ENCODE assay signal across 14 cellular contexts in genomic region chr1:117661027-117661426, GRCh38. TPM values are rescaled to one million over a fixed set of nuclear protein-coding genes. Genes with fewer than 3 reads are reported as not detected.
DNase-seq lines count a peak whose midpoint lies in the region; ATAC-seq and TF ChIP-seq lines count a peak whose summit lies in the region.
"Had no signal": no experiment of that assay in that cellular context is flagged by ENCODE, and none has a peak within 500 bp of the region (broad histone marks: within the 10 kb centered on the region; RNA-seq: fewer than 3 reads in every experiment).

No MANE protein-coding gene starts in this region.

- DNase-seq in activated naive CD4-positive, alpha-beta T cell treated with Interleukin-2 at 50 U/mL for 16 hours, result peak; percentile 18
- DNase-seq in activated naive CD4-positive, alpha-beta T cell (lab: John Stamatoyannopoulos, UW), result no peak
- peak; percentile 59 for DNase-seq in T-helper 22 cell (ENCODE audit: low read depth)
- no peak for DNase-seq in activated naive CD8-positive, alpha-beta T cell treated with anti-CD3 and anti-CD28 coated beads, Interleukin-2, amount 10 ng/mL, durations not matched to agents 7 days and 5 days
- DNase-seq in stimulated activated effector memory CD8-positive, alpha-beta T cell treated with anti-CD3 and anti-CD28 coated beads, Interleukin-12 subunit alpha, Interleukin-12 subunit beta, amount 100 ng/mL, for 72 hours (ENCODE audit: low spot score in 2 of 2), result no peak
- no peak for DNase-seq in upper lobe of left lung
- DNase-seq in ureter (ENCODE audit: low spot score), result no peak
- DNase-seq: amygdala, mesendoderm, NCI-H1417, NCI-H345 had no signal

- no peak overlapping the region for H3K4me3 ChIP-seq in upper lobe of left lung

- H3K4me3 Mint-ChIP-seq in activated naive CD8-positive, alpha-beta T cell treated with anti-CD3 and anti-CD28 coated beads, Interleukin-2, amount 10 ng/mL, durations not matched to agents 7 days and 5 days, result peak overlapping the region; percentile 57
- H3K4me3 Mint-ChIP-seq in stimulated activated effector memory CD8-positive, alpha-beta T cell treated with anti-CD3 and anti-CD28 coated beads, Interleukin-12 subunit alpha, Interleukin-12 subunit beta, amount 100 ng/mL, for 72 hours, result peak overlapping the region; percentile 60

- H3K27ac ChIP-seq in upper lobe of left lung, result no peak overlapping the region

- no peaks in the 10 kb centered on the region for H3K36me3 ChIP-seq in upper lobe of left lung

- no peaks in the 10 kb centered on the region for H3K27me3 ChIP-seq in upper lobe of left lung

- peaks cover 6% of the 10 kb centered on the region for H3K9me3 Mint-ChIP-seq in activated naive CD8-positive, alpha-beta T cell treated with anti-CD3 and anti-CD28 coated beads, Interleukin-2, amount 10 ng/mL, durations not matched to agents 7 days and 5 days
- peaks cover 5% of the 10 kb centered on the region for H3K9me3 Mint-ChIP-seq in stimulated activated effector memory CD8-positive, alpha-beta T cell treated with anti-CD3 and anti-CD28 coated beads, Interleukin-12 subunit alpha, Interleukin-12 subunit beta, amount 100 ng/mL, for 72 hours

- H3K9me3 ChIP-seq in upper lobe of left lung, result no peaks in the 10 kb centered on the region

- no peak for TF ChIP-seq CTCF in upper lobe of left lung (IDR thresholded peaks at IDR 0.05)

- peaks cover 0 to 6% (median 0%) of the 10 kb centered on the region in 4 donors for H3K4me1 ChIP-seq in upper lobe of left lung

- ATAC-seq in activated naive CD8-positive, alpha-beta T cell treated with anti-CD3 and anti-CD28 coated beads, Interleukin-2, amount 10 ng/mL, durations not matched to agents 7 days and 5 days (ENCODE audit: low read depth), result peak; percentile 8
- ATAC-seq in stimulated activated effector memory CD8-positive, alpha-beta T cell treated with anti-CD3 and anti-CD28 coated beads, Interleukin-12 subunit alpha, Interleukin-12 subunit beta, amount 100 ng/mL, for 72 hours, result peak; percentile 5
- no peak for ATAC-seq in upper lobe of left lung (ENCODE audit: low FRiP score in 2 of 2)
- ATAC-seq in GM18511 (IDR thresholded peaks at IDR 0.05; ENCODE audit: unreplicated experiment), result no peak
- ATAC-seq: SK-N-SH treated with all-trans-retinoic acid at 6 μM for 48 hours had no signal

- TF ChIP-seq EP300 in upper lobe of left lung (IDR thresholded peaks at IDR 0.05), result no peak

- H3K4me1 Mint-ChIP-seq in activated naive CD8-positive, alpha-beta T cell treated with anti-CD3 and anti-CD28 coated beads, Interleukin-2, amount 10 ng/mL, durations not matched to agents 7 days and 5 days, result peaks cover 93% of the 10 kb centered on the region
- peaks cover 95% of the 10 kb centered on the region for H3K4me1 Mint-ChIP-seq in stimulated activated effector memory CD8-positive, alpha-beta T cell treated with anti-CD3 and anti-CD28 coated beads, Interleukin-12 subunit alpha, Interleukin-12 subunit beta, amount 100 ng/mL, for 72 hours

- H3K27ac Mint-ChIP-seq in activated naive CD8-positive, alpha-beta T cell treated with anti-CD3 and anti-CD28 coated beads, Interleukin-2, amount 10 ng/mL, durations not matched to agents 7 days and 5 days, result peak overlapping the region; percentile 70
- peak overlapping the region; percentile 86 for H3K27ac Mint-ChIP-seq in stimulated activated effector memory CD8-positive, alpha-beta T cell treated with anti-CD3 and anti-CD28 coated beads, Interleukin-12 subunit alpha, Interleukin-12 subunit beta, amount 100 ng/mL, for 72 hours

- POLR2A ChIA-PET in activated naive CD8-positive, alpha-beta T cell treated with anti-CD3 and anti-CD28 coated beads, Interleukin-2, amount 10 ng/mL, durations not matched to agents 7 days and 5 days (lab: Charles Lee), result interaction anchor here (0.7 to 10.4 kb wide), 3 partner anchors 34 to 69 kb away, joined by 4 to 116 read pairs (median 5); partner anchors contain the start of gene TENT5C

- peaks cover 19% of the 10 kb centered on the region for H3K36me3 Mint-ChIP-seq in activated naive CD8-positive, alpha-beta T cell treated with anti-CD3 and anti-CD28 coated beads, Interleukin-2, amount 10 ng/mL, durations not matched to agents 7 days and 5 days
- peaks cover 15% of the 10 kb centered on the region for H3K36me3 Mint-ChIP-seq in stimulated activated effector memory CD8-positive, alpha-beta T cell treated with anti-CD3 and anti-CD28 coated beads, Interleukin-12 subunit alpha, Interleukin-12 subunit beta, amount 100 ng/mL, for 72 hours

- peaks cover 2% of the 10 kb centered on the region for H3K27me3 Mint-ChIP-seq in activated naive CD8-positive, alpha-beta T cell treated with anti-CD3 and anti-CD28 coated beads, Interleukin-2, amount 10 ng/mL, durations not matched to agents 7 days and 5 days

- 88 to 91% methylated on average over 6 of the region's 6 CpGs for WGBS in upper lobe of left lung, 2 donors

- TF ChIP-seq POLR2A in upper lobe of left lung (IDR thresholded peaks at IDR 0.05), result no peak

RNA-seq across cellular contexts. Expression of gene TENT5C, which starts 55.2 kb away (rescaled TPM):
- total RNA-seq in activated naive CD8-positive, alpha-beta T cell treated with anti-CD3 and anti-CD28 coated beads, Interleukin-2, amount 10 ng/mL, durations not matched to agents 7 days and 5 days, result 10 to 100 TPM; 18.4 to 18.8 TPM
- total RNA-seq in upper lobe of left lung (10 to 100 TPM in 5 of 6 donors, 1 to 10 TPM in 1; 8.1 to 37.8 (median 18.4) TPM), ureter (9.8 TPM)
- total RNA-seq: epithelial cell of proximal tubule had no signal

Comparison
In these comparisons a context has a peak if more than half of its experiments do, and no peak if none do; other contexts are left out.
1. DNase-seq: peak in activated naive CD4-positive, alpha-beta T cell treated with Interleukin-2 at 50 U/mL for 16 hours (single experiment) and T-helper 22 cell (single experiment); none in activated naive CD4-positive, alpha-beta T cell (0 of 4), activated naive CD8-positive, alpha-beta T cell treated with anti-CD3 and anti-CD28 coated beads, Interleukin-2, amount 10 ng/mL, durations not matched to agents 7 days and 5 days (single experiment), stimulated activated effector memory CD8-positive, alpha-beta T cell treated with anti-CD3 and anti-CD28 coated beads, Interleukin-12 subunit alpha, Interleukin-12 subunit beta, amount 100 ng/mL, for 72 hours (0 of 2), upper lobe of left lung (0 of 2) and ureter (single experiment).
2. ATAC-seq: peak in activated naive CD8-positive, alpha-beta T cell treated with anti-CD3 and anti-CD28 coated beads, Interleukin-2, amount 10 ng/mL, durations not matched to agents 7 days and 5 days (single experiment) and stimulated activated effector memory CD8-positive, alpha-beta T cell treated with anti-CD3 and anti-CD28 coated beads, Interleukin-12 subunit alpha, Interleukin-12 subunit beta, amount 100 ng/mL, for 72 hours (single experiment); none in upper lobe of left lung (0 of 2) and GM18511 (single experiment).